ENCODE assay signal across 9 cellular contexts in genomic region chr3:42122261-42123011, GRCh38. TPM values are rescaled to one million over a fixed set of nuclear protein-coding genes. Genes with fewer than 3 reads are reported as not detected.
DNase-seq lines count a peak whose midpoint lies in the region; ATAC-seq, FAIRE-seq and TF ChIP-seq lines count a peak whose summit lies in the region.
"Had no signal": no experiment of that assay in that cellular context is flagged by ENCODE, and none has a peak within 500 bp of the region (broad histone marks: within the 10 kb centered on the region; RNA-seq: fewer than 3 reads in every experiment).

No MANE protein-coding gene starts in this region.

- no peak overlapping the region for H3K27ac ChIP-seq in BLaER1 treated with 17β-estradiol and CSF1 and Interleukin-3, amounts not matched to agents 10 nM and 100 nM
- no peak overlapping the region for H3K27ac ChIP-seq in mesendoderm (ENCODE audit: low read depth, low read length)
- H3K27ac ChIP-seq in kidney (ENCODE audit: low read depth in 2 of 2, low read length in 2 of 2) = peak overlapping the region in 1 of 2 donors; percentile 58

- no peak overlapping the region for H2BK5ac ChIP-seq in mesendoderm (ENCODE audit: low read length)

- peaks cover 29% of the 10 kb centered on the region for H3K4me1 Mint-ChIP-seq in activated naive CD8-positive, alpha-beta T cell treated with anti-CD3 and anti-CD28 coated beads, Interleukin-2, amount 50 U/mL, for 24 hours

- no peak overlapping the region for H2AK5ac ChIP-seq in mesendoderm (ENCODE audit: low read length)

- WGBS in mesendoderm (ENCODE audit: extremely low coverage, insufficient coverage, low lambda C conversion rate) = no CpG with 5 or more reads among the region's 4 CpGs

- H3K79me1 ChIP-seq in mesendoderm (ENCODE audit: low read length) = no peaks in the 10 kb centered on the region

- no peak overlapping the region for H3K4ac ChIP-seq in mesendoderm (ENCODE audit: low read depth, low read length)

- H3K9me3 ChIP-seq in BLaER1 treated with 17β-estradiol and CSF1 and Interleukin-3, amounts not matched to agents 10 nM and 100 nM (replicated peaks in 1 of 11) = peaks cover 0 to 4% (median 0%) of the 10 kb centered on the region in 11 experiments; a peak in 3 of 22 replicates
- no peaks in the 10 kb centered on the region for H3K9me3 ChIP-seq in kidney (ENCODE audit: control insufficient read depth in 1 of 2, low read length in 2 of 2)

- no peak overlapping the region for H3K18ac ChIP-seq in mesendoderm (ENCODE audit: low read length)

- intact Hi-C loops in kidney (cut with DNase I) = no loop called here

- H3K9ac ChIP-seq in BLaER1 treated with 17β-estradiol and CSF1 and Interleukin-3, amounts not matched to agents 10 nM and 100 nM = no peak overlapping the region
- H3K9ac ChIP-seq in mesendoderm (ENCODE audit: low read length) (no peak overlapping the region), kidney (ENCODE audit: low read length in 2 of 2) (no peak overlapping the region)

- peaks cover 32 to 52% (median 47%) of the 10 kb centered on the region in 10 experiments for H3K4me1 ChIP-seq in BLaER1 treated with 17β-estradiol and CSF1 and Interleukin-3, amounts not matched to agents 10 nM and 100 nM
- peaks cover 2% of the 10 kb centered on the region for H3K4me1 ChIP-seq in mesendoderm (ENCODE audit: control insufficient read depth, low read depth, low read length)
- H3K4me1 ChIP-seq in kidney (ENCODE audit: control insufficient read depth in 1 of 2, insufficient read depth in 1 of 2, low read depth in 1 of 2, low read length in 2 of 2) = peaks cover 16 to 23% of the 10 kb centered on the region in 2 donors

- no peak overlapping the region for H2BK120ac ChIP-seq in mesendoderm (ENCODE audit: low read depth, low read length)

- H3K4me2 ChIP-seq in BLaER1 treated with 17β-estradiol and CSF1 and Interleukin-3, amounts not matched to agents 10 nM and 100 nM = peak overlapping the region in 10 of 11 experiments; percentile 8 to 59 (median 43); a peak in 13 of 22 replicates
- H3K4me2 ChIP-seq in mesendoderm (ENCODE audit: low read length) = no peak overlapping the region

- peaks cover 12 to 92% (median 47%) of the 10 kb centered on the region in 11 experiments; a peak in 20 of 22 replicates for H4K20me1 ChIP-seq in BLaER1 treated with 17β-estradiol and CSF1 and Interleukin-3, amounts not matched to agents 10 nM and 100 nM

- no peak overlapping the region for H3K23ac ChIP-seq in mesendoderm (ENCODE audit: low read length)

- no peak overlapping the region for H4K5ac ChIP-seq in mesendoderm (ENCODE audit: low read length)

- peak; percentile 13 for DNase-seq in RPMI7951 (ENCODE audit: low read depth)
- peak; percentile 19 for DNase-seq in mesendoderm
- no peak for DNase-seq in activated naive CD8-positive, alpha-beta T cell treated with anti-CD3 and anti-CD28 coated beads, Interleukin-2, amount 50 U/mL, for 24 hours
- DNase-seq in kidney = no peak
- no peak for DNase-seq in NAMALWA (ENCODE audit: low spot score)
- DNase-seq in omental fat pad (ENCODE audit: low spot score) = no peak
- DNase-seq: NCI-H1092 treated with DMSO at 0.1 percent for 48 hours had no signal

- no peak overlapping the region for H4K8ac ChIP-seq in mesendoderm (ENCODE audit: low read depth, low read length)

- H3K4me3 Mint-ChIP-seq in activated naive CD8-positive, alpha-beta T cell treated with anti-CD3 and anti-CD28 coated beads, Interleukin-2, amount 50 U/mL, for 24 hours = no peak overlapping the region

- TF ChIP-seq CTCF in kidney (IDR thresholded peaks at IDR 0.05; ENCODE audit: borderline replicate concordance, extremely low read depth, insufficient read depth) (no peak), omental fat pad (IDR thresholded peaks at IDR 0.05) (no peak)

- no peak overlapping the region for H3K27ac Mint-ChIP-seq in activated naive CD8-positive, alpha-beta T cell treated with anti-CD3 and anti-CD28 coated beads, Interleukin-2, amount 50 U/mL, for 24 hours

- peaks cover 25% of the 10 kb centered on the region for H3K36me3 Mint-ChIP-seq in activated naive CD8-positive, alpha-beta T cell treated with anti-CD3 and anti-CD28 coated beads, Interleukin-2, amount 50 U/mL, for 24 hours (ENCODE audit: low read depth)

- no peak for FAIRE-seq in kidney (lab: Jason Lieb, UNC)

- peak; percentile 28 for ATAC-seq in GM19463 (IDR thresholded peaks at IDR 0.05; ENCODE audit: unreplicated experiment)
- no peak for ATAC-seq in activated naive CD8-positive, alpha-beta T cell treated with anti-CD3 and anti-CD28 coated beads, Interleukin-2, amount 50 U/mL, for 24 hours
- ATAC-seq in omental fat pad (ENCODE audit: low FRiP score) = no peak

- H3K56ac ChIP-seq in mesendoderm (ENCODE audit: low read length) = no peak overlapping the region

- H3K36me3 ChIP-seq in BLaER1 treated with 17β-estradiol and CSF1 and Interleukin-3, amounts not matched to agents 10 nM and 100 nM = peaks cover 28 to 55% (median 42%) of the 10 kb centered on the region in 11 experiments
- H3K36me3 ChIP-seq in mesendoderm (ENCODE audit: control insufficient read depth, insufficient read depth, low read length) (no peaks in the 10 kb centered on the region), kidney (ENCODE audit: control insufficient read depth in 1 of 2, insufficient read depth in 2 of 2, low read length in 2 of 2) (no peaks in the 10 kb centered on the region)

- H3K79me2 ChIP-seq in mesendoderm (ENCODE audit: control insufficient read depth, insufficient read depth, low read length) = no peaks in the 10 kb centered on the region

- H3K4me3 ChIP-seq in BLaER1 treated with 17β-estradiol and CSF1 and Interleukin-3, amounts not matched to agents 10 nM and 100 nM = no peak overlapping the region
- H3K4me3 ChIP-seq in mesendoderm (ENCODE audit: low read length) (no peak overlapping the region), kidney (ENCODE audit: low read length in 2 of 2) (no peak overlapping the region)

- no peak overlapping the region for H2BK15ac ChIP-seq in mesendoderm (replicated peaks; ENCODE audit: low read depth)

- H3K27me3 ChIP-seq in BLaER1 treated with 17β-estradiol and CSF1 and Interleukin-3, amounts not matched to agents 10 nM and 100 nM = no peaks in the 10 kb centered on the region
- H3K27me3 ChIP-seq in mesendoderm (ENCODE audit: insufficient read depth, low read length, poor library complexity) = no peaks in the 10 kb centered on the region

- H3K9me3 Mint-ChIP-seq in activated naive CD8-positive, alpha-beta T cell treated with anti-CD3 and anti-CD28 coated beads, Interleukin-2, amount 50 U/mL, for 24 hours = no peaks in the 10 kb centered on the region

- no peaks in the 10 kb centered on the region for H3K27me3 Mint-ChIP-seq in activated naive CD8-positive, alpha-beta T cell treated with anti-CD3 and anti-CD28 coated beads, Interleukin-2, amount 50 U/mL, for 24 hours

RNA-seq across cellular contexts. Expression of gene TRAK1, which starts 31.3 kb away (rescaled TPM):
- total RNA-seq in RPMI7951 (2014; rRNA removed; shearing (Covaris generic)) = 15.4 and 16.5 TPM in 2 replicates
- 20.1 TPM for polyA plus RNA-seq in mesendoderm (2013, experiment 1 of 2)
- 19.9 TPM for polyA plus RNA-seq in mesendoderm (2013, experiment 2 of 2)
- total RNA-seq in kidney (41.0 TPM), omental fat pad (10 to 100 TPM; 21.4 to 42.9 (median 37.0) TPM)
- polyA plus RNA-seq in kidney (ENCODE audit: insufficient read depth, low read depth, low replicate concordance) = 16.2 TPM

Comparison
In these comparisons a context has a peak if more than half of its experiments do, and no peak if none do; other contexts are left out.
1. DNase-seq: peak in RPMI7951 (single experiment) and mesendoderm (single experiment); none in activated naive CD8-positive, alpha-beta T cell treated with anti-CD3 and anti-CD28 coated beads, Interleukin-2, amount 50 U/mL, for 24 hours (single experiment), kidney (single experiment), NAMALWA (single experiment) and omental fat pad (single experiment).